ENCODE assay signal across 25 cellular contexts in genomic region chr16:73014768-73015167, GRCh38. TPM values are rescaled to one million over a fixed set of nuclear protein-coding genes. Genes with fewer than 3 reads are reported as not detected.
A peak's percentile ranks its signal among the peaks of the same experiment; 100 is the strongest.
DNase-seq lines count a peak whose midpoint lies in the region; ATAC-seq, FAIRE-seq and TF ChIP-seq lines count a peak whose summit lies in the region.
"Had no signal": no experiment of that assay in that cellular context is flagged by ENCODE, and none has a peak within 500 bp of the region (broad histone marks: within the 10 kb centered on the region; RNA-seq: fewer than 3 reads in every experiment).

No MANE protein-coding gene starts in this region.

- no peak for DNase-seq in K562 (ENCODE audit: extremely low read depth in 1 of 4, low spot score in 3 of 4)
- DNase-seq in mesenchymal stem cell, result no peak
- DNase-seq in psoas muscle, result no peak
- no peak for DNase-seq in effector memory CD8-positive, alpha-beta T cell
- no peak for DNase-seq in occipital lobe (lab: John Stamatoyannopoulos, UW)
- no peak for DNase-seq in SK-N-DZ (ENCODE audit: low spot score)
- DNase-seq: 8988T; CD8-positive, alpha-beta T cell; DMS153; MV-4-11; NCI-H1105 treated with DMSO at 0.1 percent for 48 hours; NCI-H2081 treated with DMSO at 0.1 percent for 48 hours; NCI-H2171 treated with DMSO at 0.1 percent for 48 hours; NCI-H524 treated with DMSO at 0.1 percent for 48 hours; Right ventricle myocardium superior had no signal

- CTCF ChIA-PET in K562 (lab: Yijun Ruan, JAX; ENCODE audit: low intra/inter-chr PET ratio), result no interaction called here

- intact Hi-C loops in K562 (cut with micrococcal nuclease), result no loop called here
- intact Hi-C loops in psoas muscle (cut with DNase I), result no loop called here

- POLR2A ChIA-PET in K562 (lab: Yijun Ruan, JAX), result interaction anchor here (0.6 kb wide), 1 partner anchor 9 kb away, joined by 3 read pairs; no protein-coding TSS in a partner anchor

- H3K9me3 ChIP-seq in K562 (replicated peaks; ENCODE audit: control insufficient read depth, insufficient read depth, low read depth, low read length) (no peaks in the 10 kb centered on the region), mesenchymal stem cell (ENCODE audit: control insufficient read depth, low read length) (no peaks in the 10 kb centered on the region), psoas muscle (no peaks in the 10 kb centered on the region)
- H3K9me3 ChIP-seq: HAP-1 had no signal

- H3K4me1 ChIP-seq in K562 (replicated peaks in 1 of 2; ENCODE audit: control insufficient read depth in 2 of 2, insufficient read depth in 2 of 2, low read length in 2 of 2) (no peaks in the 10 kb centered on the region), mesenchymal stem cell (ENCODE audit: control insufficient read depth, insufficient read depth, low read depth, low read length) (peaks cover 23% of the 10 kb centered on the region), psoas muscle (peaks cover 73% of the 10 kb centered on the region)

- H3K36me3 ChIP-seq in K562 (ENCODE audit: control insufficient read depth, insufficient read depth, low read length) (no peaks in the 10 kb centered on the region), mesenchymal stem cell (ENCODE audit: control insufficient read depth in 1 of 2, insufficient read depth in 2 of 2, low read depth in 1 of 2, low read length in 2 of 2) (no peaks in the 10 kb centered on the region), psoas muscle (ENCODE audit: insufficient read depth in 1 of 2, low read depth in 1 of 2) (no peaks in the 10 kb centered on the region)
- H3K36me3 ChIP-seq: BLaER1 treated with 17β-estradiol and CSF1 and Interleukin-3, amounts not matched to agents 10 nM and 100 nM; HAP-1 had no signal

- no peaks in the 10 kb centered on the region for H3K4me1 Mint-ChIP-seq in effector memory CD8-positive, alpha-beta T cell (ENCODE audit: low read depth in 2 of 2)
- H3K4me1 Mint-ChIP-seq: GM23338 had no signal

- H3K9me3 Mint-ChIP-seq in effector memory CD8-positive, alpha-beta T cell, result peaks cover 0 to 4% of the 10 kb centered on the region in 2 donors
- H3K9me3 Mint-ChIP-seq: CD8-positive, alpha-beta T cell; GM23338 had no signal

- no peak overlapping the region for H2AFZ ChIP-seq in K562 (ENCODE audit: low read depth, low read length)
- H2AFZ ChIP-seq in mesenchymal stem cell (ENCODE audit: low read depth, low read length), result no peak overlapping the region
- H2AFZ ChIP-seq: GM23338 had no signal

- H3K79me2 ChIP-seq in K562 (ENCODE audit: control insufficient read depth, insufficient read depth, low read length), result no peaks in the 10 kb centered on the region

- no peak for TF ChIP-seq RAD21 in K562 (CRISPR knock-in tag; conservative IDR thresholded peaks at IDR 0.05 in 1 of 2, IDR thresholded peaks at IDR 0.05 in 1 of 2)

- H3K4me2 ChIP-seq in K562 (ENCODE audit: insufficient read depth, low read length) (no peak overlapping the region), mesenchymal stem cell (ENCODE audit: low read length, poor library complexity, severe bottlenecking) (no peak overlapping the region)
- H3K4me2 ChIP-seq: GM23338, KMS-11 had no signal

- H3K27me3 ChIP-seq in K562 (ENCODE audit: control insufficient read depth in 2 of 2, insufficient read depth in 2 of 2, low read length in 2 of 2), result peaks cover 4 to 26% of the 10 kb centered on the region in 2 experiments; a peak in 3 of 5 replicates
- H3K27me3 ChIP-seq in mesenchymal stem cell (ENCODE audit: control insufficient read depth in 1 of 2, insufficient read depth in 1 of 2, low read length in 2 of 2), result no peaks in the 10 kb centered on the region
- H3K27me3 ChIP-seq in psoas muscle (ENCODE audit: insufficient read depth in 3 of 3, low read length in 2 of 3), result no peaks in the 10 kb centered on the region
- H3K27me3 ChIP-seq: BLaER1 treated with 17β-estradiol and CSF1 and Interleukin-3, amounts not matched to agents 10 nM and 100 nM had no signal

- no peak overlapping the region for H4K91ac ChIP-seq in mesenchymal stem cell (ENCODE audit: low read length)

- peaks cover 39% of the 10 kb centered on the region for H3K79me1 ChIP-seq in mesenchymal stem cell (replicated peaks; ENCODE audit: low read length, poor library complexity, severe bottlenecking)

- BruUV-seq in K562 (replicated peaks; lab: Mats Ljungman, UMichigan), result no TSS peak

- no peaks in the 10 kb centered on the region for H3K9me1 ChIP-seq in K562 (ENCODE audit: control insufficient read depth, insufficient read depth, low read length)

- TF ChIP-seq EP300 in K562 (IDR thresholded peaks at IDR 0.05; ENCODE audit: low read length), result no peak

- no peak overlapping the region for H4K8ac ChIP-seq in mesenchymal stem cell (ENCODE audit: low read length)

- no peak overlapping the region for H3K27ac Mint-ChIP-seq in effector memory CD8-positive, alpha-beta T cell
- H3K27ac Mint-ChIP-seq: CD8-positive, alpha-beta T cell; GM23338 had no signal

- H3K4me3 ChIP-seq in K562, result no peak overlapping the region
- H3K4me3 ChIP-seq in mesenchymal stem cell (ENCODE audit: insufficient read depth in 1 of 2, low read depth in 1 of 2, low read length in 2 of 2), result no peak overlapping the region
- no peak overlapping the region for H3K4me3 ChIP-seq in psoas muscle
- H3K4me3 ChIP-seq: BLaER1 treated with 17β-estradiol and CSF1 and Interleukin-3, amounts not matched to agents 10 nM and 100 nM; GM23338; HAP-1; SK-N-MC had no signal

- H2BK15ac ChIP-seq in mesenchymal stem cell (ENCODE audit: low read depth, poor library complexity, severe bottlenecking), result no peak overlapping the region

- peak overlapping the region; percentile 83 for H2AK5ac ChIP-seq in mesenchymal stem cell (ENCODE audit: low read length, severe bottlenecking)

- H3K27ac ChIP-seq in C4-2B, result peak overlapping the region; percentile 75
- no peak overlapping the region for H3K27ac ChIP-seq in K562 (ENCODE audit: extremely low read depth, low read depth, low read length)
- no peak overlapping the region for H3K27ac ChIP-seq in mesenchymal stem cell (ENCODE audit: low read length, poor library complexity, severe bottlenecking)
- peak overlapping the region; percentile 3 for H3K27ac ChIP-seq in psoas muscle
- H3K27ac ChIP-seq: BLaER1 treated with 17β-estradiol and CSF1 and Interleukin-3, amounts not matched to agents 10 nM and 100 nM; KMS-11; SK-N-MC had no signal

- H3K18ac ChIP-seq in mesenchymal stem cell (ENCODE audit: low read depth in 1 of 2, low read length in 2 of 2), result no peak overlapping the region

- H2BK120ac ChIP-seq in mesenchymal stem cell (ENCODE audit: low read depth, low read length), result no peak overlapping the region

- H2BK12ac ChIP-seq in mesenchymal stem cell (ENCODE audit: low read length in 2 of 2), result no peak overlapping the region

- no peak overlapping the region for H3K9ac ChIP-seq in K562 (ENCODE audit: insufficient read depth in 1 of 2, low read depth in 2 of 2, low read length in 2 of 2)
- no peak overlapping the region for H3K9ac ChIP-seq in mesenchymal stem cell (ENCODE audit: low read length)
- H3K9ac ChIP-seq: BLaER1 treated with 17β-estradiol and CSF1 and Interleukin-3, amounts not matched to agents 10 nM and 100 nM; KMS-11 had no signal

- no peak overlapping the region for H3K14ac ChIP-seq in mesenchymal stem cell (ENCODE audit: low read length in 2 of 2)

- no peak overlapping the region for H3K4ac ChIP-seq in mesenchymal stem cell (ENCODE audit: low read depth in 1 of 2, low read length in 2 of 2)

- TF ChIP-seq CTCF in C4-2B (conservative IDR thresholded peaks at IDR 0.05) (no peak), K562 (IDR thresholded peaks at IDR 0.05 in 2 of 3, conservative IDR thresholded peaks at IDR 0.05 in 1 of 3; ENCODE audit: insufficient read depth in 2 of 3, low read depth in 1 of 3, low read length in 3 of 3) (no peak), psoas muscle (IDR thresholded peaks at IDR 0.05) (no peak)

- H3K23ac ChIP-seq in mesenchymal stem cell (ENCODE audit: low read length in 2 of 2), result no peak overlapping the region

- H3K27me3 Mint-ChIP-seq in effector memory CD8-positive, alpha-beta T cell, result peaks cover 2 to 5% of the 10 kb centered on the region in 2 donors

- no peaks in the 10 kb centered on the region for H4K20me1 ChIP-seq in K562 (replicated peaks; ENCODE audit: control insufficient read depth, insufficient read depth, low read length)

- TF ChIP-seq POLR2A in K562 (conservative IDR thresholded peaks at IDR 0.05), result no peak

- peaks cover 4% of the 10 kb centered on the region for H3K36me3 Mint-ChIP-seq in effector memory CD8-positive, alpha-beta T cell (ENCODE audit: insufficient read depth)
- H3K36me3 Mint-ChIP-seq: CD8-positive, alpha-beta T cell had no signal

- ATAC-seq in K562 (no peak), psoas muscle (no peak), HG03108 (IDR thresholded peaks at IDR 0.05; ENCODE audit: unreplicated experiment) (no peak)
- no peak for ATAC-seq in effector memory CD8-positive, alpha-beta T cell (replicated peaks)
- ATAC-seq: CD8-positive, alpha-beta T cell; GM23338 had no signal

- 3% methylated on average over 3 of the region's 3 CpGs for WGBS in K562 (ENCODE audit: insufficient coverage, low coverage, missing lambda C conversion rate)
- WGBS in mesenchymal stem cell, result 98% methylated on average over 3 of the region's 3 CpGs
- 92 to 97% (median 93%) methylated on average over 3 of the region's 3 CpGs for WGBS in psoas muscle, 3 donors

- in situ Hi-C loops in K562 (cut with MboI), result no loop called here

- no peak overlapping the region for H3K4me3 Mint-ChIP-seq in effector memory CD8-positive, alpha-beta T cell
- H3K4me3 Mint-ChIP-seq: CD8-positive, alpha-beta T cell; GM23338 had no signal

- no peak overlapping the region for H2BK5ac ChIP-seq in mesenchymal stem cell (ENCODE audit: low read depth, low read length, poor library complexity, severe bottlenecking)

- FAIRE-seq in K562 (lab: Jason Lieb, UNC), result no peak
- FAIRE-seq: GM12891, HTR-8/SVneo, RCC 7860 had no signal

RNA-seq across cellular contexts. Expression of gene ZFHX3, which starts 33.2 kb away (rescaled TPM):
- 0.12 and 0.19 TPM in 2 replicates for total RNA-seq in K562 (2011; cell fraction: chromatin; rRNA removed; ENCODE audit: low replicate concordance)
- under 0.01 and 0.17 TPM in 2 replicates for total RNA-seq in K562 (2011; cell fraction: nucleolus; rRNA removed)
- 0.07 and 0.15 TPM in 2 replicates for total RNA-seq in K562 (2011; cell fraction: nucleoplasm; rRNA removed)
- total RNA-seq in K562 (2014; rRNA removed), result not detected in 2 replicates
- total RNA-seq in K562 (2014; rRNA removed; fragmentation: Illumina TruSeq; extraction: Trizol), result not detected in 2 replicates
- total RNA-seq in K562 (2015; rRNA removed; fragmentation: Illumina TruSeq; extraction: Trizol), result not detected in 2 replicates
- 0.07 and 0.11 TPM in 2 replicates for total RNA-seq in K562 (2021)
- 0.01 TPM in 2 replicates for polyA plus RNA-seq in K562 (2011; rRNA removed)
- polyA plus RNA-seq in K562 (2011; cell fraction: cytosol; rRNA removed), result 0.01 TPM in 2 replicates
- 0.03 and 0.04 TPM in 2 replicates for polyA plus RNA-seq in K562 (2011; cell fraction: nucleus; rRNA removed)
- 0.51 and 0.76 TPM in 2 replicates for polyA plus RNA-seq in K562 (2012)
- polyA plus RNA-seq in K562 (2014; fragmentation: Illumina TruSeq; extraction: Trizol), result 0.01 TPM in 1 of 2 replicates, not detected in the other
- polyA plus RNA-seq in K562 (2014; fragmentation: Nextera tagmentation; extraction: Ambion mirVana), result under 1 TPM; 0.06 to 0.23 TPM
- polyA plus RNA-seq in K562 (2014; rRNA removed), result 0.05 TPM in 1 of 2 replicates, not detected in the other
- 0.03 and 0.07 TPM in 2 replicates for polyA minus RNA-seq in K562 (2011; rRNA and poly(A)+ RNA removed)
- polyA minus RNA-seq in K562 (2011; cell fraction: cytosol; rRNA and poly(A)+ RNA removed), result 0.09 and 0.10 TPM in 2 replicates
- polyA minus RNA-seq in K562 (2011; cell fraction: nucleus; rRNA and poly(A)+ RNA removed), result 0.11 and 0.13 TPM in 2 replicates
- 5.1 TPM for polyA plus RNA-seq in mesenchymal stem cell (2013, experiment 1 of 2)
- polyA plus RNA-seq in mesenchymal stem cell (2013, experiment 2 of 2), result 4.5 TPM
- total RNA-seq in psoas muscle, result 10 to 100 TPM; 10.6 to 36.9 (median 26.2) TPM
- 10 to 100 TPM in 1 of 3 donors, 1 to 10 TPM in 2; 3.3 to 11.5 (median 5.2) TPM for polyA plus RNA-seq in psoas muscle
- 2.3 TPM for total RNA-seq in occipital lobe
- 4.9 and 5.5 TPM in 2 replicates for polyA plus RNA-seq in SK-N-DZ (2014; cell fraction: cytosol; rRNA removed)
- polyA plus RNA-seq in SK-N-DZ (2014; cell fraction: nucleus; rRNA removed), result 3.0 and 7.3 TPM in 2 replicates

Comparison
In these comparisons a context has a peak if more than half of its experiments do, and no peak if none do; other contexts are left out.
1. H3K27ac ChIP-seq: peak in C4-2B (single experiment) and psoas muscle (single experiment); none in K562 (single experiment) and mesenchymal stem cell (single experiment).